Comparison of ENCODE assay signal across 17 cellular contexts in the genomic region with DNA sequence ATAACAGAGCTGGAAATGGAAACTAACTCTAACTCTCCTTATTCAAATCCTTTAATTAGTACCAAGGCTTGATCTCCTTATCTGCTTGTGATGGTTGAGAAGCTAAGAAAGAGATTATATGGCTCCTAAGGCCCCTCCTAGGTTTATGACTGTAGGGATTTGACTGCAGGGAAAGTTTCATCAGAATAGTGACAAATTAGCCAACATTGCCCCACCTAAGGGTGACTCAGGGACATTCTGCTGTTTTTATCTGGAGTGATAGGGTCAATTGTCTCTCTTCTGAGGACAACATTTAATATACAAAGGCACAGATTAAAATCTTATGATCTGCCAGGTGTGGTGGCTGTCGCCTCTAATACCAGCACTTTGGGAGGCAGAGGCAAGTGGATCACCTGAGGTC.
DNase-seq lines count a peak whose midpoint lies in the region; ATAC-seq and TF ChIP-seq lines count a peak whose summit lies in the region.
"Had no signal": no experiment of that assay in that cellular context is flagged by ENCODE, and none has a peak within 500 bp of the region (broad histone marks: within the 10 kb centered on the region; RNA-seq: fewer than 3 reads in every experiment).

No MANE protein-coding gene starts in this region.

- no peak overlapping the region for H3K4me3 ChIP-seq in spleen

- H3K9me3 ChIP-seq in spleen: no peaks in the 10 kb centered on the region

- H3K27ac ChIP-seq in spleen: no peak overlapping the region
- H3K27ac ChIP-seq: HL-60 had no signal

- no peaks in the 10 kb centered on the region for H3K27me3 Mint-ChIP-seq in WTC11 (ENCODE audit: low read depth)

- no peaks in the 10 kb centered on the region for H3K4me1 Mint-ChIP-seq in WTC11

- no peak overlapping the region for H3K4me3 Mint-ChIP-seq in WTC11
- H3K4me3 Mint-ChIP-seq: activated CD8-positive, alpha-beta T cell treated with anti-CD3 and anti-CD28 coated beads for 36 hours had no signal

- no peak for TF ChIP-seq POLR2A in spleen (IDR thresholded peaks at IDR 0.05)

- peaks cover 0 to 6% (median 0%) of the 10 kb centered on the region in 6 donors for H3K4me1 ChIP-seq in spleen

- POLR2A ChIA-PET in WTC11 (lab: Charles Lee): interaction anchor here (0.6 kb wide), 1 partner anchor 176 kb away, joined by 4 read pairs; no protein-coding TSS in a partner anchor

- CTCF ChIA-PET in WTC11 (lab: Charles Lee): no interaction called here

- no peak for ATAC-seq in WTC11
- peak; percentile 71 for ATAC-seq in left lobe of liver
- no peak for ATAC-seq in HG03159 (IDR thresholded peaks at IDR 0.05; ENCODE audit: unreplicated experiment)
- ATAC-seq: activated CD8-positive, alpha-beta T cell treated with anti-CD3 and anti-CD28 coated beads for 36 hours had no signal

- WGBS in spleen, 5 donors: 82 to 90% (median 85%) methylated on average over 1 of the region's 1 CpG

- intact Hi-C loops in spleen (cut with DNase I; ENCODE audit: low total_unique reads): no loop called here

- no peak overlapping the region for H3K27ac Mint-ChIP-seq in WTC11
- H3K27ac Mint-ChIP-seq: activated CD8-positive, alpha-beta T cell treated with anti-CD3 and anti-CD28 coated beads for 36 hours had no signal

- H3K36me3 ChIP-seq in spleen: no peaks in the 10 kb centered on the region

- no peaks in the 10 kb centered on the region for H3K27me3 ChIP-seq in spleen (replicated peaks in 1 of 7)

- 0 out of 2 replicates have a peak, but pooled peaks cover 3% of the 10 kb centered on the region for H3K9me3 Mint-ChIP-seq in WTC11
- H3K9me3 Mint-ChIP-seq: activated CD8-positive, alpha-beta T cell treated with anti-CD3 and anti-CD28 coated beads for 36 hours; naive B cell had no signal

- TF ChIP-seq CTCF in WTC11 (IDR thresholded peaks at IDR 0.05): no peak
- no peak for TF ChIP-seq CTCF in spleen (IDR thresholded peaks at IDR 0.05 in 8 of 11, conservative IDR thresholded peaks at IDR 0.05 in 3 of 11)

- no peaks in the 10 kb centered on the region for H3K36me3 Mint-ChIP-seq in WTC11
- H3K36me3 Mint-ChIP-seq: naive B cell had no signal

- peak; percentile 59 to 62 for DNase-seq in AML-193 (lab: John Stamatoyannopoulos, UW)
- DNase-seq in HuH-7 (ENCODE audit: low spot score): peak; percentile 56
- DNase-seq in WTC11 (ENCODE audit: low spot score): no peak
- DNase-seq in left lobe of liver (ENCODE audit: low spot score): no peak
- DNase-seq in RKO (ENCODE audit: low spot score): no peak
- no peak for DNase-seq in NCI-H1092 (lab: John Stamatoyannopoulos, UW)
- DNase-seq in spleen: no peak
- DNase-seq: activated CD8-positive, alpha-beta T cell treated with anti-CD3 and anti-CD28 coated beads for 36 hours; activated gamma-delta T cell treated with Interleukin-2 at 50 U/mL for 16 hours; kidney glomerular epithelial cell; naive B cell; NCI-H1048; NCI-H446 treated with DMSO at 0.1 percent for 48 hours; stimulated activated CD4-positive, alpha-beta T cell treated with anti-CD3 and anti-CD28 coated beads, Interleukin-2, amount 100 ng/mL, for 48 hours; T-helper 9 cell had no signal

TF ChIP-seq in WTC11, 78 proteins besides CTCF, POLR2A, EP300 and RAD21:
- TF ChIP-seq ZNF121 (CRISPR knock-in tag; IDR thresholded peaks at IDR 0.05) (no peak), SMAD3 (CRISPR knock-in tag; IDR thresholded peaks at IDR 0.05; ENCODE audit: borderline replicate concordance) (no peak), GABPB1 (CRISPR knock-in tag; IDR thresholded peaks at IDR 0.05) (peak; percentile 53; the same call in 1 of the 2 replicates), TEAD1 (CRISPR knock-in tag; IDR thresholded peaks at IDR 0.05) (no peak), FOXP1 (CRISPR knock-in tag; IDR thresholded peaks at IDR 0.05; ENCODE audit: borderline replicate concordance) (no peak)
- TF ChIP-seq, protein P1, sequence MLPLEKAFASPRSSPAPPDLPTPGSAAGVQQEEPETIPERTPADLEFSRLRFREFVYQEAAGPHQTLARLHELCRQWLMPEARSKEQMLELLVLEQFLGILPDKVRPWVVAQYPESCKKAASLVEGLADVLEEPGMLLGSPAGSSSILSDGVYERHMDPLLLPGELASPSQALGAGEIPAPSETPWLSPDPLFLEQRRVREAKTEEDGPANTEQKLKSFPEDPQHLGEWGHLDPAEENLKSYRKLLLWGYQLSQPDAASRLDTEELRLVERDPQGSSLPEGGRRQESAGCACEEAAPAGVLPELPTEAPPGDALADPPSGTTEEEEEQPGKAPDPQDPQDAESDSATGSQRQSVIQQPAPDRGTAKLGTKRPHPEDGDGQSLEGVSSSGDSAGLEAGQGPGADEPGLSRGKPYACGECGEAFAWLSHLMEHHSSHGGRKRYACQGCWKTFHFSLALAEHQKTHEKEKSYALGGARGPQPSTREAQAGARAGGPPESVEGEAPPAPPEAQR (CRISPR knock-in tag; IDR thresholded peaks at IDR 0.05): no peak
- TF ChIP-seq, protein P2, sequence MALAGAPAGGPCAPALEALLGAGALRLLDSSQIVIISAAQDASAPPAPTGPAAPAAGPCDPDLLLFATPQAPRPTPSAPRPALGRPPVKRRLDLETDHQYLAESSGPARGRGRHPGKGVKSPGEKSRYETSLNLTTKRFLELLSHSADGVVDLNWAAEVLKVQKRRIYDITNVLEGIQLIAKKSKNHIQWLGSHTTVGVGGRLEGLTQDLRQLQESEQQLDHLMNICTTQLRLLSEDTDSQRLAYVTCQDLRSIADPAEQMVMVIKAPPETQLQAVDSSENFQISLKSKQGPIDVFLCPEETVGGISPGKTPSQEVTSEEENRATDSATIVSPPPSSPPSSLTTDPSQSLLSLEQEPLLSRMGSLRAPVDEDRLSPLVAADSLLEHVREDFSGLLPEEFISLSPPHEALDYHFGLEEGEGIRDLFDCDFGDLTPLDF (CRISPR knock-in tag; IDR thresholded peaks at IDR 0.05): no peak
- TF ChIP-seq, protein P3, sequence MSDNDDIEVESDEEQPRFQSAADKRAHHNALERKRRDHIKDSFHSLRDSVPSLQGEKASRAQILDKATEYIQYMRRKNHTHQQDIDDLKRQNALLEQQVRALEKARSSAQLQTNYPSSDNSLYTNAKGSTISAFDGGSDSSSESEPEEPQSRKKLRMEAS (CRISPR knock-in tag; IDR thresholded peaks at IDR 0.05): no peak
- TF ChIP-seq, protein P4, sequence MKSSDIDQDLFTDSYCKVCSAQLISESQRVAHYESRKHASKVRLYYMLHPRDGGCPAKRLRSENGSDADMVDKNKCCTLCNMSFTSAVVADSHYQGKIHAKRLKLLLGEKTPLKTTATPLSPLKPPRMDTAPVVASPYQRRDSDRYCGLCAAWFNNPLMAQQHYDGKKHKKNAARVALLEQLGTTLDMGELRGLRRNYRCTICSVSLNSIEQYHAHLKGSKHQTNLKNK (CRISPR knock-in tag; IDR thresholded peaks at IDR 0.05): no peak

Comparison
In these comparisons a context has a peak if more than half of its experiments do, and no peak if none do; other contexts are left out.
1. DNase-seq: peak in AML-193 (2 of 2) and HuH-7 (single experiment); none in WTC11 (single experiment), left lobe of liver (single experiment), RKO (single experiment), NCI-H1092 (single experiment) and spleen (single experiment).